Comparison of ENCODE assay signal across 8 cellular contexts in genomic region chr5:67166460-67166871, GRCh38. TPM values are rescaled to one million over a fixed set of nuclear protein-coding genes. Genes with fewer than 3 reads are reported as not detected.
DNase-seq lines count a peak whose midpoint lies in the region; ATAC-seq and TF ChIP-seq lines count a peak whose summit lies in the region.

No MANE protein-coding gene starts in this region.

- peak overlapping the region; percentile 85 for H3K27ac ChIP-seq in effector memory CD4-positive, alpha-beta T cell (ENCODE audit: insufficient read depth, low read length, poor library complexity, severe bottlenecking)
- H3K27ac ChIP-seq in testis = peak overlapping the region; percentile 79 to 90

- peaks cover 7% of the 10 kb centered on the region for H3K36me3 ChIP-seq in effector memory CD4-positive, alpha-beta T cell (ENCODE audit: control insufficient read depth, insufficient read depth, low read length)
- H3K36me3 ChIP-seq in testis (ENCODE audit: low read depth, missing control alignments) = no peaks in the 10 kb centered on the region

- H3K27me3 ChIP-seq in effector memory CD4-positive, alpha-beta T cell (replicated peaks; ENCODE audit: control insufficient read depth, insufficient read depth, low read length, poor library complexity, severe bottlenecking) = no peaks in the 10 kb centered on the region
- no peaks in the 10 kb centered on the region for H3K27me3 ChIP-seq in testis

- TF ChIP-seq POLR2A in testis (IDR thresholded peaks at IDR 0.05) = no peak

- no peaks in the 10 kb centered on the region for H3K9me3 ChIP-seq in effector memory CD4-positive, alpha-beta T cell (ENCODE audit: control insufficient read depth, low read length)
- H3K9me3 ChIP-seq in testis = no peaks in the 10 kb centered on the region

- H3K4me3 ChIP-seq in effector memory CD4-positive, alpha-beta T cell (ENCODE audit: insufficient read depth, low read depth, low read length, poor library complexity, severe bottlenecking) = peak overlapping the region; percentile 52
- peak overlapping the region; percentile 35 to 40 for H3K4me3 ChIP-seq in testis

- TF ChIP-seq CTCF in omental fat pad (IDR thresholded peaks at IDR 0.05) = no peak
- TF ChIP-seq CTCF in testis (IDR thresholded peaks at IDR 0.05) = no peak

- 13 to 25% methylated on average over 6 to 15 of the region's 18 CpGs for WGBS in testis, 2 donors

- DNase-seq in activated CD4-positive, alpha-beta T cell treated with anti-CD3 and anti-CD28 coated beads for 48 hours = peak; percentile 82
- peak; percentile 54 to 64 (median 63) for DNase-seq in effector memory CD4-positive, alpha-beta T cell
- DNase-seq in omental fat pad (ENCODE audit: low spot score) (no peak), testis (peak; percentile 46), SKM-1 treated with dmso at 0.1 percent for 144 hours (lab: John Stamatoyannopoulos, UW; ENCODE audit: unreplicated experiment) (no peak), occipital lobe (lab: John Stamatoyannopoulos, UW) (no peak)

- ATAC-seq in GM18907 (IDR thresholded peaks at IDR 0.05; ENCODE audit: unreplicated experiment) (peak; percentile 36), HG03175 (IDR thresholded peaks at IDR 0.05; ENCODE audit: unreplicated experiment) (peak; percentile 63), omental fat pad (ENCODE audit: low FRiP score) (peak; percentile 45)

- intact Hi-C loops in testis (cut with DNase I; ENCODE audit: low total_unique reads) = no loop called here

- H3K4me1 ChIP-seq in effector memory CD4-positive, alpha-beta T cell (ENCODE audit: control insufficient read depth, insufficient read depth, low read length, poor library complexity, severe bottlenecking) = peaks cover 55% of the 10 kb centered on the region
- H3K4me1 ChIP-seq in testis = peaks cover 8% of the 10 kb centered on the region

RNA-seq across cellular contexts. Expression of gene CD180, which starts 30.1 kb away (rescaled TPM):
- 1 to 10 TPM; 1.2 to 9.2 (median 2.5) TPM for total RNA-seq in omental fat pad
- total RNA-seq in testis = under 1 TPM; 0.08 to 0.37 TPM
- polyA plus RNA-seq in testis (ENCODE audit: insufficient read depth, low read depth, low replicate concordance) = 1.1 TPM
- 0.47 TPM for total RNA-seq in occipital lobe

Comparison
In these comparisons a context has a peak if more than half of its experiments do, and no peak if none do; other contexts are left out.
1. DNase-seq: peak in activated CD4-positive, alpha-beta T cell treated with anti-CD3 and anti-CD28 coated beads for 48 hours (single experiment), effector memory CD4-positive, alpha-beta T cell (3 of 3) and testis (single experiment); none in omental fat pad (single experiment), SKM-1 treated with dmso at 0.1 percent for 144 hours (single experiment) and occipital lobe (single experiment).
2. Peak in every context shown above with its lines, with median percentiles within 50 percentile points of each other: ATAC-seq.